Comparison of ENCODE assay signal across 2 cellular contexts in the genomic region with DNA sequence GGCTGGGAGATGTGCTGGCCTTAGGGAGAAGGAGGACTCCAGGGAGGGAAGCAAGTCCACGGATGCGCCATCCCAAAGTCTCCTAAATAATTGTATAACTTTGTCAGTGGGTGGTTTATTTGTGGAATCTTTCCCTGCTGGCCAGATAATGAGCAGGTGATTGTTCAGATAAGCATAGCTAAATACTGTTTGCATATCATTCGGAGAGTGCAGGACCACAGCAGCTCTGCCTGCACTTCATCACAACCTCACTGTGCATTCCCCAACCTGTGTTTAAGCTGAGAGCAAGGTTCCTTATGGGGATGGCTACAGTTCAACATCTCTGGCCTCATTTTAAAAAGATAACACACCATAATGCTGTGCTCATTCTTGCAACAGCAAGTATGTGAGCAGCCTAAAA.
TF ChIP-seq lines count a peak whose summit lies in the region.

No MANE protein-coding gene starts in this region.

TF ChIP-seq in SK-N-SH, 30 proteins besides CTCF, POLR2A, EP300 and RAD21 (continued from another document):
- TF ChIP-seq, protein P1, sequence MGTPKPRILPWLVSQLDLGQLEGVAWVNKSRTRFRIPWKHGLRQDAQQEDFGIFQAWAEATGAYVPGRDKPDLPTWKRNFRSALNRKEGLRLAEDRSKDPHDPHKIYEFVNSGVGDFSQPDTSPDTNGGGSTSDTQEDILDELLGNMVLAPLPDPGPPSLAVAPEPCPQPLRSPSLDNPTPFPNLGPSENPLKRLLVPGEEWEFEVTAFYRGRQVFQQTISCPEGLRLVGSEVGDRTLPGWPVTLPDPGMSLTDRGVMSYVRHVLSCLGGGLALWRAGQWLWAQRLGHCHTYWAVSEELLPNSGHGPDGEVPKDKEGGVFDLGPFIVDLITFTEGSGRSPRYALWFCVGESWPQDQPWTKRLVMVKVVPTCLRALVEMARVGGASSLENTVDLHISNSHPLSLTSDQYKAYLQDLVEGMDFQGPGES (IDR thresholded peaks at IDR 0.05; ENCODE audit: low read depth, low read length), result no peak

TF ChIP-seq in SK-N-SH treated with all-trans-retinoic acid at 6 μM for 48 hours, 23 proteins besides CTCF, POLR2A, EP300 and RAD21 (continued from another document):
- TF ChIP-seq, protein P2, sequence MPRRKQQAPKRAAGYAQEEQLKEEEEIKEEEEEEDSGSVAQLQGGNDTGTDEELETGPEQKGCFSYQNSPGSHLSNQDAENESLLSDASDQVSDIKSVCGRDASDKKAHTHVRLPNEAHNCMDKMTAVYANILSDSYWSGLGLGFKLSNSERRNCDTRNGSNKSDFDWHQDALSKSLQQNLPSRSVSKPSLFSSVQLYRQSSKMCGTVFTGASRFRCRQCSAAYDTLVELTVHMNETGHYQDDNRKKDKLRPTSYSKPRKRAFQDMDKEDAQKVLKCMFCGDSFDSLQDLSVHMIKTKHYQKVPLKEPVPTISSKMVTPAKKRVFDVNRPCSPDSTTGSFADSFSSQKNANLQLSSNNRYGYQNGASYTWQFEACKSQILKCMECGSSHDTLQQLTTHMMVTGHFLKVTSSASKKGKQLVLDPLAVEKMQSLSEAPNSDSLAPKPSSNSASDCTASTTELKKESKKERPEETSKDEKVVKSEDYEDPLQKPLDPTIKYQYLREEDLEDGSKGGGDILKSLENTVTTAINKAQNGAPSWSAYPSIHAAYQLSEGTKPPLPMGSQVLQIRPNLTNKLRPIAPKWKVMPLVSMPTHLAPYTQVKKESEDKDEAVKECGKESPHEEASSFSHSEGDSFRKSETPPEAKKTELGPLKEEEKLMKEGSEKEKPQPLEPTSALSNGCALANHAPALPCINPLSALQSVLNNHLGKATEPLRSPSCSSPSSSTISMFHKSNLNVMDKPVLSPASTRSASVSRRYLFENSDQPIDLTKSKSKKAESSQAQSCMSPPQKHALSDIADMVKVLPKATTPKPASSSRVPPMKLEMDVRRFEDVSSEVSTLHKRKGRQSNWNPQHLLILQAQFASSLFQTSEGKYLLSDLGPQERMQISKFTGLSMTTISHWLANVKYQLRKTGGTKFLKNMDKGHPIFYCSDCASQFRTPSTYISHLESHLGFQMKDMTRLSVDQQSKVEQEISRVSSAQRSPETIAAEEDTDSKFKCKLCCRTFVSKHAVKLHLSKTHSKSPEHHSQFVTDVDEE (CRISPR knock-in tag; IDR thresholded peaks at IDR 0.05), result no peak
- TF ChIP-seq GLIS3 (CRISPR knock-in tag; IDR thresholded peaks at IDR 0.05), result no peak
- no peak for TF ChIP-seq TOX (CRISPR knock-in tag; IDR thresholded peaks at IDR 0.05; ENCODE audit: borderline replicate concordance)
- no peak for TF ChIP-seq ZFP30 (CRISPR knock-in tag; IDR thresholded peaks at IDR 0.05)
- TF ChIP-seq ZNF8 (CRISPR knock-in tag; IDR thresholded peaks at IDR 0.05), result no peak
